In genomic region chr11:10930224-10930960, GRCh38 we compare ENCODE assay signal across 8 cellular contexts.
A peak's percentile ranks its signal among the peaks of the same experiment; 100 is the strongest.
DNase-seq lines count a peak whose midpoint lies in the region; ATAC-seq and TF ChIP-seq lines count a peak whose summit lies in the region.

No MANE protein-coding gene starts in this region.

- H3K27ac Mint-ChIP-seq in T-helper 2 cell treated with Interferon-gamma antibody and Interleukin-4, amounts not matched to agents 5 μg/mL and 100 μg/mL, for 36 hours = no peak overlapping the region

- H3K36me3 ChIP-seq in OCI-LY1 (ENCODE audit: insufficient read depth, low read length) (no peaks in the 10 kb centered on the region), breast epithelium (no peaks in the 10 kb centered on the region)

- H3F3A ChIP-seq in OCI-LY1 (ENCODE audit: insufficient read depth, low read length) = no peaks in the 10 kb centered on the region

- intact Hi-C loops in breast epithelium (cut with DNase I; ENCODE audit: low total_unique reads) = loop anchor here (10.0 kb wide), 1 partner anchor 84 kb away; no protein-coding TSS in a partner anchor

- peak; percentile 8 for DNase-seq in T-helper 2 cell treated with Interferon-gamma antibody and Interleukin-4, amounts not matched to agents 5 μg/mL and 100 μg/mL, for 36 hours (ENCODE audit: low spot score)
- DNase-seq in T-helper 2 cell = no peak
- no peak for DNase-seq in breast epithelium (ENCODE audit: low spot score in 2 of 2)
- DNase-seq in left lobe of liver (ENCODE audit: low spot score) = no peak
- DNase-seq in superior temporal gyrus (ENCODE audit: extremely low spot score) = peak; percentile 40
- no peak for DNase-seq in central memory CD4-positive, alpha-beta T cell

- no peak overlapping the region; the same call in 1 of the 2 replicates for H3K9ac ChIP-seq in OCI-LY1 (ENCODE audit: low read length)

- H3K9me3 Mint-ChIP-seq in T-helper 2 cell treated with Interferon-gamma antibody and Interleukin-4, amounts not matched to agents 5 μg/mL and 100 μg/mL, for 36 hours = no peaks in the 10 kb centered on the region

- ATAC-seq in left lobe of liver (peak; percentile 31), HG02852 (IDR thresholded peaks at IDR 0.05; ENCODE audit: unreplicated experiment) (no peak)

- TF ChIP-seq POLR2A in breast epithelium (IDR thresholded peaks at IDR 0.05) = no peak

- H3K27me3 ChIP-seq in OCI-LY1 (ENCODE audit: insufficient read depth, low read length) = 0 out of 2 replicates have a peak, but pooled peaks cover 4% of the 10 kb centered on the region
- H3K27me3 ChIP-seq in breast epithelium = no peaks in the 10 kb centered on the region

- no peak overlapping the region for H2AFZ ChIP-seq in OCI-LY1 (ENCODE audit: low read length)

- H3K27ac ChIP-seq in OCI-LY1 (ENCODE audit: low read depth, low read length, poor library complexity, severe bottlenecking) = no peak overlapping the region
- peak overlapping the region; percentile 88 to 94 for H3K27ac ChIP-seq in breast epithelium

- H3K9me3 ChIP-seq in OCI-LY1 (ENCODE audit: low read length) (no peaks in the 10 kb centered on the region), breast epithelium (no peaks in the 10 kb centered on the region)

- no peaks in the 10 kb centered on the region for H3K36me3 Mint-ChIP-seq in T-helper 2 cell treated with Interferon-gamma antibody and Interleukin-4, amounts not matched to agents 5 μg/mL and 100 μg/mL, for 36 hours (ENCODE audit: low read depth)

- H3K4me2 ChIP-seq in OCI-LY1 (ENCODE audit: low read length) = peak overlapping the region; percentile 59

- no peaks in the 10 kb centered on the region for H4K20me1 ChIP-seq in OCI-LY1 (ENCODE audit: insufficient read depth, low read length)

- peaks cover 17% of the 10 kb centered on the region for H3K4me1 ChIP-seq in OCI-LY1 (ENCODE audit: insufficient read depth, low read length, severe bottlenecking)
- H3K4me1 ChIP-seq in breast epithelium = no peaks in the 10 kb centered on the region

- no peaks in the 10 kb centered on the region for H3K9me2 ChIP-seq in OCI-LY1 (ENCODE audit: low read depth, low read length)

- H3K4me1 Mint-ChIP-seq in T-helper 2 cell treated with Interferon-gamma antibody and Interleukin-4, amounts not matched to agents 5 μg/mL and 100 μg/mL, for 36 hours (ENCODE audit: low read depth) = peaks cover 17% of the 10 kb centered on the region

- peaks cover 64% of the 10 kb centered on the region for H3K27me3 Mint-ChIP-seq in T-helper 2 cell treated with Interferon-gamma antibody and Interleukin-4, amounts not matched to agents 5 μg/mL and 100 μg/mL, for 36 hours (ENCODE audit: low read depth)

- H3K4me3 Mint-ChIP-seq in T-helper 2 cell treated with Interferon-gamma antibody and Interleukin-4, amounts not matched to agents 5 μg/mL and 100 μg/mL, for 36 hours = peak overlapping the region; percentile 74

- peak overlapping the region; percentile 52 for H3K4me3 ChIP-seq in OCI-LY1 (ENCODE audit: low read depth, low read length, poor library complexity, severe bottlenecking)
- peak overlapping the region; percentile 71 to 90 (median 76) for H3K4me3 ChIP-seq in breast epithelium

- H3K79me2 ChIP-seq in OCI-LY1 (ENCODE audit: insufficient read depth, low read length) = no peaks in the 10 kb centered on the region

- TF ChIP-seq CTCF in OCI-LY1 (IDR thresholded peaks at IDR 0.05; ENCODE audit: low read length) (no peak), breast epithelium (IDR thresholded peaks at IDR 0.05) (no peak)

Comparison
In these comparisons a context has a peak if more than half of its experiments do, and no peak if none do; other contexts are left out.
1. DNase-seq: peak in T-helper 2 cell treated with Interferon-gamma antibody and Interleukin-4, amounts not matched to agents 5 μg/mL and 100 μg/mL, for 36 hours (single experiment) and superior temporal gyrus (single experiment); none in T-helper 2 cell (0 of 5), breast epithelium (0 of 2), left lobe of liver (single experiment) and central memory CD4-positive, alpha-beta T cell (single experiment).